In genomic region chr13:88919970-88920628, GRCh38 we compare ENCODE assay signal across 9 cellular contexts.
DNase-seq lines count a peak whose midpoint lies in the region; ATAC-seq, FAIRE-seq and TF ChIP-seq lines count a peak whose summit lies in the region.
"Had no signal": no experiment of that assay in that cellular context is flagged by ENCODE, and none has a peak within 500 bp of the region (broad histone marks: within the 10 kb centered on the region; RNA-seq: fewer than 3 reads in every experiment).

No MANE protein-coding gene starts in this region.

- DNase-seq in MV-4-11 (lab: John Stamatoyannopoulos, UW) (peak; percentile 98), GM12878 (ENCODE audit: low read depth, low spot score) (peak; percentile 12), NCI-H748 (lab: John Stamatoyannopoulos, UW; ENCODE audit: unreplicated experiment) (no peak), C1 segment of cervical spinal cord (lab: John Stamatoyannopoulos, UW) (no peak), caudate nucleus (lab: John Stamatoyannopoulos, UW) (no peak), LoVo (ENCODE audit: low spot score) (no peak)
- DNase-seq: psoas muscle had no signal

- in situ Hi-C loops in GM12878 (cut with MboI), result no loop called here

- no peak for TF ChIP-seq RAD21 in GM12878 (IDR thresholded peaks at IDR 0.05; ENCODE audit: insufficient read depth, low read depth, low read length)

- no peaks in the 10 kb centered on the region for H3K4me1 ChIP-seq in GM12878 (ENCODE audit: control insufficient read depth, insufficient read depth, low read length)
- H3K4me1 ChIP-seq: psoas muscle had no signal

- CTCF ChIA-PET in GM12878 (lab: Yijun Ruan, JAX), result interaction anchor here (1.4 kb wide), 1 partner anchor 11 kb away, joined by 6 read pairs; no protein-coding TSS in a partner anchor

- no peak for TF ChIP-seq CTCF in GM12878 (IDR thresholded peaks at IDR 0.05 in 2 of 3, conservative IDR thresholded peaks at IDR 0.05 in 1 of 3; ENCODE audit: control insufficient read depth in 2 of 3, extremely low read depth in 1 of 3, insufficient read depth in 1 of 3, low read depth in 3 of 3, low read length in 3 of 3)

- no peaks in the 10 kb centered on the region for H3K27me3 ChIP-seq in GM12878 (replicated peaks in 1 of 2; ENCODE audit: control insufficient read depth in 2 of 2, insufficient read depth in 2 of 2, low read length in 1 of 2)

- BruUV-seq in GM12878 (replicated peaks; lab: Mats Ljungman, UMichigan), result no TSS peak

- POLR2A ChIA-PET in GM12878 (lab: Charles Lee), result no interaction called here

- no peaks in the 10 kb centered on the region for H3K79me2 ChIP-seq in GM12878 (ENCODE audit: control insufficient read depth, insufficient read depth, low read length)

- ATAC-seq in GM18519 (IDR thresholded peaks at IDR 0.05; ENCODE audit: low FRiP score, unreplicated experiment) (peak; percentile 81), HG02623 (IDR thresholded peaks at IDR 0.05; ENCODE audit: unreplicated experiment) (peak; percentile 98), GM12878 (peak; percentile 97)
- ATAC-seq: psoas muscle had no signal

- no peak overlapping the region for H3K4me3 ChIP-seq in GM12878
- H3K4me3 ChIP-seq: psoas muscle had no signal

- H3K27ac ChIP-seq in GM12878 (ENCODE audit: control insufficient read depth, insufficient read depth), result no peak overlapping the region
- no peak overlapping the region for H3K27ac ChIP-seq in caudate nucleus (ENCODE audit: low read depth, low read length)
- H3K27ac ChIP-seq: psoas muscle had no signal

- no peak overlapping the region for H3K9ac ChIP-seq in GM12878 (ENCODE audit: control insufficient read depth, insufficient read depth, low read length)

- intact Hi-C loops in GM12878 (cut with micrococcal nuclease; ENCODE audit: unreplicated experiment), result no loop called here

- TF ChIP-seq EP300 in GM12878 (IDR thresholded peaks at IDR 0.05; ENCODE audit: borderline replicate concordance in 1 of 2, control insufficient read depth in 1 of 2, low read depth in 2 of 2, low read length in 2 of 2), result peak in 1 of 2 experiments; percentile 65; a peak in 1 of 4 replicates

- H3K4me2 ChIP-seq in GM12878 (ENCODE audit: control insufficient read depth, insufficient read depth), result no peak overlapping the region

- TF ChIP-seq POLR2A in GM12878 (IDR thresholded peaks at IDR 0.05; ENCODE audit: low read depth, low read length), result no peak

- SMC1A ChIA-PET in GM12878 (lab: Charles Lee; ENCODE audit: uncharacterized antibody, unreplicated experiment), result interaction anchor here (0.6 to 2.4 kb wide), 4 partner anchors 13 to 145 kb away, joined by 3 to 9 read pairs (median 3); no protein-coding TSS in a partner anchor

- no peaks in the 10 kb centered on the region for H3K36me3 ChIP-seq in GM12878 (ENCODE audit: control insufficient read depth in 2 of 2, insufficient read depth in 2 of 2, low read length in 1 of 2)

- RAD21 ChIA-PET in GM12878 (lab: Charles Lee; ENCODE audit: unreplicated experiment), result no interaction called here

- no peak for FAIRE-seq in GM12878 (lab: Jason Lieb, UNC)

- H2AFZ ChIP-seq in GM12878 (ENCODE audit: control insufficient read depth, low read depth, low read length), result no peak overlapping the region

- no peaks in the 10 kb centered on the region for H3K9me3 ChIP-seq in GM12878 (replicated peaks; ENCODE audit: control insufficient read depth, insufficient read depth, low read length)

- 4% methylated on average over 3 of the region's 3 CpGs for WGBS in GM12878 (ENCODE audit: insufficient coverage, insufficient replicate concordance, low lambda C conversion rate, missing lambda C conversion rate)

- H4K20me1 ChIP-seq in GM12878 (ENCODE audit: control insufficient read depth, insufficient read depth), result no peaks in the 10 kb centered on the region

TF ChIP-seq in GM12878, 131 proteins besides CTCF, POLR2A, EP300 and RAD21 (continues in another document):
- TF ChIP-seq NBN (IDR thresholded peaks at IDR 0.05), result 0 out of 2 replicates have a peak, but pooled peaks have one; percentile 51
- no peak for TF ChIP-seq ZBTB11 (CRISPR knock-in tag; IDR thresholded peaks at IDR 0.05)
- TF ChIP-seq ZBTB33 (IDR thresholded peaks at IDR 0.05), result no peak
- TF ChIP-seq NR2C1 (IDR thresholded peaks at IDR 0.05), result peak; percentile 51
- no peak for TF ChIP-seq ZNF24 (IDR thresholded peaks at IDR 0.05)
- no peak for TF ChIP-seq E4F1 (IDR thresholded peaks at IDR 0.05; ENCODE audit: borderline replicate concordance, partially characterized antibody)
- no peak for TF ChIP-seq STAT1 (conservative IDR thresholded peaks at IDR 0.05)
- peak; percentile 43 for TF ChIP-seq ATF7 (IDR thresholded peaks at IDR 0.05; ENCODE audit: low read depth)
- TF ChIP-seq SIX5 (IDR thresholded peaks at IDR 0.05; ENCODE audit: low read depth, low read length, severe bottlenecking), result no peak
- no peak for TF ChIP-seq KDM1A (IDR thresholded peaks at IDR 0.05; ENCODE audit: borderline replicate concordance)
- TF ChIP-seq MEF2B (IDR thresholded peaks at IDR 0.05; ENCODE audit: partially characterized antibody, poor library complexity, severe bottlenecking), result peak; percentile 63

Comparison
In these comparisons a context has a peak if more than half of its experiments do, and no peak if none do; other contexts are left out.
1. DNase-seq: peak in MV-4-11 (single experiment) and GM12878 (single experiment); none in NCI-H748 (single experiment), C1 segment of cervical spinal cord (0 of 14), caudate nucleus (0 of 61) and LoVo (single experiment).
2. Peak in every context shown above with its lines, with median percentiles within 50 percentile points of each other: ATAC-seq.